13 cellular contexts compared by ENCODE assay signal in the genomic region with DNA sequence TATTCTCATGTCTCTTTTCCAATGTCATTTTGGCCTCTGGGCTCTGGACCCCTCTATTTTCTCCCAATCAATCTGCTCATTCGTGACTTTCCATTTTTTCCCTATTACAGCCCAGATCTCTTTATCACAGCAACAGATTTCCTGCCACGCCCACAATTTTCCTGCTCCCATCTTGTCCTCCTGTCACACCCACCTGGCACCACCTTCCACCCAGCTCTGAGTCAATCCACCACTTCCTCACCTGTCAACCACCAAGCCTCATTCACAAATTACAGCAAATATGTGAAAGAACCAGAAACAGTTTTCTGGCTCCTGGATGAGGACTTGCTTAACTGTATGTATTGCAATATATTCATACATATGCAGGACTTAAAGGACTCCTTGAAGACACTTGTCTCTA.
DNase-seq lines count a peak whose midpoint lies in the region; ATAC-seq and TF ChIP-seq lines count a peak whose summit lies in the region.
"Had no signal": no experiment of that assay in that cellular context is flagged by ENCODE, and none has a peak within 500 bp of the region (broad histone marks: within the 10 kb centered on the region; RNA-seq: fewer than 3 reads in every experiment).

No MANE protein-coding gene starts in this region.

- peaks cover 13% of the 10 kb centered on the region for H3K27me3 Mint-ChIP-seq in neural crest cell (ENCODE audit: low read depth)

- H3K4me3 ChIP-seq in Karpas-422 (ENCODE audit: low read length): no peak overlapping the region
- H3K4me3 ChIP-seq: BLaER1 had no signal

- no peaks in the 10 kb centered on the region for H4K20me1 ChIP-seq in Karpas-422 (ENCODE audit: insufficient read depth, low read depth, low read length)
- H4K20me1 ChIP-seq: BLaER1 had no signal

- no peaks in the 10 kb centered on the region for H3K9me2 ChIP-seq in Karpas-422 (replicated peaks; ENCODE audit: insufficient read depth, low read length)

- no peak overlapping the region for H2AFZ ChIP-seq in Karpas-422 (ENCODE audit: low read length)

- ATAC-seq in foreskin keratinocyte (peak; percentile 69), HG03097 (IDR thresholded peaks at IDR 0.05; ENCODE audit: low FRiP score, unreplicated experiment) (no peak), GM18858 (IDR thresholded peaks at IDR 0.05; ENCODE audit: unreplicated experiment) (no peak)

- H3K36me3 Mint-ChIP-seq in neural crest cell (ENCODE audit: low read depth): no peaks in the 10 kb centered on the region
- H3K36me3 Mint-ChIP-seq: IgD-negative memory B cell had no signal

- H3K9ac ChIP-seq in Karpas-422 (ENCODE audit: low read length): no peak overlapping the region
- H3K9ac ChIP-seq: BLaER1 had no signal

- no peaks in the 10 kb centered on the region for H3K4me1 Mint-ChIP-seq in neural crest cell
- H3K4me1 Mint-ChIP-seq: IgD-negative memory B cell had no signal

- peak overlapping the region; percentile 7 for H3K27ac Mint-ChIP-seq in neural crest cell (ENCODE audit: unreplicated experiment)
- H3K27ac Mint-ChIP-seq: IgD-negative memory B cell had no signal

- H3K27me3 ChIP-seq in foreskin keratinocyte (no peaks in the 10 kb centered on the region), Karpas-422 (ENCODE audit: low read length) (no peaks in the 10 kb centered on the region)
- H3K27me3 ChIP-seq: BLaER1 had no signal

- H3K27ac ChIP-seq in foreskin keratinocyte (no peak overlapping the region), Karpas-422 (ENCODE audit: low read length) (no peak overlapping the region)
- H3K27ac ChIP-seq: BLaER1 had no signal

- H3K9me3 ChIP-seq in Karpas-422 (ENCODE audit: low read length): no peaks in the 10 kb centered on the region
- H3K9me3 ChIP-seq: BLaER1 had no signal

- H3K36me3 ChIP-seq in Karpas-422 (ENCODE audit: insufficient read depth, low read length): no peaks in the 10 kb centered on the region
- H3K36me3 ChIP-seq: BLaER1 had no signal

- TF ChIP-seq CTCF in foreskin keratinocyte (conservative IDR thresholded peaks at IDR 0.05) (no peak), neural crest cell (conservative IDR thresholded peaks at IDR 0.05) (no peak)

- no peaks in the 10 kb centered on the region for H3K79me2 ChIP-seq in Karpas-422 (ENCODE audit: low read length)

- no peaks in the 10 kb centered on the region for H3K9me3 Mint-ChIP-seq in neural crest cell

- H3K4me1 ChIP-seq in foreskin keratinocyte (peaks cover 28% of the 10 kb centered on the region), Karpas-422 (ENCODE audit: low read length) (no peaks in the 10 kb centered on the region)
- H3K4me1 ChIP-seq: BLaER1 had no signal

- H3K4me2 ChIP-seq in Karpas-422 (ENCODE audit: low read depth, low read length, poor library complexity, severe bottlenecking): no peak overlapping the region
- H3K4me2 ChIP-seq: BLaER1 had no signal

- peak; percentile 74 for DNase-seq in NCI-H226
- DNase-seq in SW480 (ENCODE audit: low spot score): peak; percentile 9
- DNase-seq in foreskin keratinocyte: peak; percentile 62 to 72
- DNase-seq in neural crest cell (ENCODE audit: low read depth, low spot score): no peak
- no peak for DNase-seq in Karpas-422
- DNase-seq: AML-193, DMS 273 treated with DMSO at 0.1 percent for 48 hours, GOT3, H9 had no signal

- H3K4me3 Mint-ChIP-seq in neural crest cell: no peak overlapping the region
- H3K4me3 Mint-ChIP-seq: H9, IgD-negative memory B cell had no signal

Comparison
In these comparisons a context has a peak if more than half of its experiments do, and no peak if none do; other contexts are left out.
1. DNase-seq: peak in NCI-H226 (single experiment), SW480 (single experiment) and foreskin keratinocyte (2 of 2); none in neural crest cell (single experiment) and Karpas-422 (single experiment).